14 cellular contexts compared by ENCODE assay signal in genomic region chr9:14080940-14081621, GRCh38.
DNase-seq lines count a peak whose midpoint lies in the region; ATAC-seq and TF ChIP-seq lines count a peak whose summit lies in the region.
"Had no signal": no experiment of that assay in that cellular context is flagged by ENCODE, and none has a peak within 500 bp of the region (broad histone marks: within the 10 kb centered on the region; RNA-seq: fewer than 3 reads in every experiment).

No MANE protein-coding gene starts in this region.

- H3K4me3 Mint-ChIP-seq in activated naive CD8-positive, alpha-beta T cell treated with anti-CD3 and anti-CD28 coated beads for 36 hours: no peak overlapping the region
- H3K4me3 Mint-ChIP-seq: T-helper 1 cell treated with Interleukin-12 subunit alpha and Interleukin-12 subunit beta and Interleukin-4 antibody, amounts not matched to agents 30 μg/mL and 1 μg/mL, for 36 hours had no signal

- H3K4me1 ChIP-seq in IMR-90 (ENCODE audit: control insufficient read depth, insufficient read depth, low read length): peaks cover 2% of the 10 kb centered on the region; the same call in 1 of the 2 replicates
- H3K4me1 ChIP-seq in adipocyte (ENCODE audit: control insufficient read depth, insufficient read depth, low read length): no peaks in the 10 kb centered on the region
- peaks cover 3% of the 10 kb centered on the region for H3K4me1 ChIP-seq in mesenchymal stem cell (ENCODE audit: control insufficient read depth, insufficient read depth, low read depth, low read length)
- peaks cover 2% of the 10 kb centered on the region for H3K4me1 ChIP-seq in right cardiac atrium (ENCODE audit: control insufficient read depth, insufficient read depth, low read length)
- H3K4me1 ChIP-seq: BE2C, right atrium auricular region had no signal

- H3K4me2 ChIP-seq in IMR-90 (ENCODE audit: low read depth, low read length): no peak overlapping the region
- no peak overlapping the region for H3K4me2 ChIP-seq in mesenchymal stem cell (ENCODE audit: low read length, poor library complexity, severe bottlenecking)

- H3K27ac ChIP-seq in IMR-90 (ENCODE audit: insufficient read depth, low read length): no peak overlapping the region
- peak overlapping the region; percentile 3 for H3K27ac ChIP-seq in mesenchymal stem cell (ENCODE audit: low read length, poor library complexity, severe bottlenecking)
- no peak overlapping the region for H3K27ac ChIP-seq in right cardiac atrium (ENCODE audit: low read length)
- H3K27ac ChIP-seq: esophagus muscularis mucosa, right atrium auricular region had no signal

- DNase-seq in IMR-90 (peak; percentile 48), adipocyte (ENCODE audit: low read depth) (peak; percentile 24), mesenchymal stem cell (peak; percentile 16), left ventricle myocardium superior (no peak), right cardiac atrium (no peak), NCI-H2171 (lab: John Stamatoyannopoulos, UW) (no peak)
- DNase-seq in activated naive CD8-positive, alpha-beta T cell treated with anti-CD3 and anti-CD28 coated beads for 36 hours: no peak
- DNase-seq: activated naive CD4-positive, alpha-beta T cell; BE2C; NCI-H1105 had no signal

- H3K36me3 ChIP-seq in IMR-90 (ENCODE audit: control insufficient read depth, insufficient read depth, low read length) (no peaks in the 10 kb centered on the region), adipocyte (ENCODE audit: control insufficient read depth, insufficient read depth, low read length, severe bottlenecking) (no peaks in the 10 kb centered on the region), mesenchymal stem cell (ENCODE audit: control insufficient read depth in 1 of 2, insufficient read depth in 2 of 2, low read depth in 1 of 2, low read length in 2 of 2) (peaks cover 0 to 4% of the 10 kb centered on the region in 2 experiments)
- H3K36me3 ChIP-seq: BE2C, right atrium auricular region had no signal

- no peaks in the 10 kb centered on the region for H4K20me1 ChIP-seq in IMR-90 (ENCODE audit: insufficient read depth, low read length)

- no TSS peak for BruUV-seq in IMR-90 (replicated peaks; lab: Mats Ljungman, UMichigan)

- in situ Hi-C loops in IMR-90 (cut with MboI; ENCODE audit: low sequenced_read_pairs): no loop called here

- H3K23ac ChIP-seq in IMR-90 (ENCODE audit: low read depth, low read length) (no peak overlapping the region), mesenchymal stem cell (ENCODE audit: low read length in 2 of 2) (no peak overlapping the region)

- H3K27ac Mint-ChIP-seq in activated naive CD8-positive, alpha-beta T cell treated with anti-CD3 and anti-CD28 coated beads for 36 hours: no peak overlapping the region
- H3K27ac Mint-ChIP-seq: T-helper 1 cell treated with Interleukin-12 subunit alpha and Interleukin-12 subunit beta and Interleukin-4 antibody, amounts not matched to agents 30 μg/mL and 1 μg/mL, for 36 hours had no signal

- no peaks in the 10 kb centered on the region for H3K36me3 Mint-ChIP-seq in activated naive CD8-positive, alpha-beta T cell treated with anti-CD3 and anti-CD28 coated beads for 36 hours

- no peak overlapping the region for H3K14ac ChIP-seq in IMR-90 (replicated peaks; ENCODE audit: low read depth, low read length)
- no peak overlapping the region for H3K14ac ChIP-seq in mesenchymal stem cell (ENCODE audit: low read length in 2 of 2)

- 37% methylated on average over 2 of the region's 7 CpGs; no CpG with 5 or more reads in 1 of the 2 experiments for WGBS in IMR-90 (ENCODE audit: extremely low coverage in 2 of 2, insufficient read length in 1 of 2), 2 experiments
- WGBS in mesenchymal stem cell: 87% methylated on average over 6 of the region's 7 CpGs
- WGBS in right cardiac atrium: 70% methylated on average over 7 of the region's 7 CpGs

- H3K79me1 ChIP-seq in IMR-90 (ENCODE audit: low read depth in 1 of 2, low read length in 2 of 2): no peaks in the 10 kb centered on the region
- no peaks in the 10 kb centered on the region for H3K79me1 ChIP-seq in mesenchymal stem cell (replicated peaks; ENCODE audit: low read length, poor library complexity, severe bottlenecking)

- no peak for TF ChIP-seq RAD21 in IMR-90 (IDR thresholded peaks at IDR 0.05; ENCODE audit: low read length)

- H4K91ac ChIP-seq in IMR-90 (ENCODE audit: insufficient read depth, low read depth, low read length) (no peak overlapping the region), mesenchymal stem cell (ENCODE audit: low read length) (no peak overlapping the region)

- H2AK9ac ChIP-seq in IMR-90 (replicated peaks; ENCODE audit: low read depth, low read length, poor library complexity): no peak overlapping the region

- H2BK5ac ChIP-seq in IMR-90 (ENCODE audit: low read depth, low read length, poor library complexity, severe bottlenecking) (no peak overlapping the region), mesenchymal stem cell (ENCODE audit: low read depth, low read length, poor library complexity, severe bottlenecking) (no peak overlapping the region)

- H4K8ac ChIP-seq in IMR-90 (ENCODE audit: low read depth in 2 of 2, low read length in 2 of 2): no peak overlapping the region
- no peak overlapping the region for H4K8ac ChIP-seq in mesenchymal stem cell (ENCODE audit: low read length)

- H3K9ac ChIP-seq in IMR-90 (ENCODE audit: low read depth, low read length) (no peak overlapping the region), adipocyte (ENCODE audit: low read length) (no peak overlapping the region), mesenchymal stem cell (ENCODE audit: low read length) (no peak overlapping the region)

- no peak overlapping the region for H3K56ac ChIP-seq in IMR-90 (ENCODE audit: extremely low read depth, insufficient read depth, low read length)

- H3K4ac ChIP-seq in IMR-90 (ENCODE audit: low read depth, low read length) (no peak overlapping the region), mesenchymal stem cell (ENCODE audit: low read depth in 1 of 2, low read length in 2 of 2) (no peak overlapping the region)

- no peaks in the 10 kb centered on the region for H3K9me3 Mint-ChIP-seq in activated naive CD8-positive, alpha-beta T cell treated with anti-CD3 and anti-CD28 coated beads for 36 hours
- H3K9me3 Mint-ChIP-seq: T-helper 1 cell treated with Interleukin-12 subunit alpha and Interleukin-12 subunit beta and Interleukin-4 antibody, amounts not matched to agents 30 μg/mL and 1 μg/mL, for 36 hours had no signal

- no peak for TF ChIP-seq CTCF in IMR-90 (conservative IDR thresholded peaks at IDR 0.05; ENCODE audit: low read depth, low read length)

- no peak overlapping the region for H2BK12ac ChIP-seq in mesenchymal stem cell (ENCODE audit: low read length in 2 of 2)

- no peak overlapping the region for H3K4me3 ChIP-seq in IMR-90 (ENCODE audit: insufficient read depth, low read depth, low read length)
- H3K4me3 ChIP-seq in adipocyte (ENCODE audit: low read length): no peak overlapping the region
- no peak overlapping the region for H3K4me3 ChIP-seq in mesenchymal stem cell (ENCODE audit: insufficient read depth in 1 of 2, low read depth in 1 of 2, low read length in 2 of 2)
- H3K4me3 ChIP-seq in right cardiac atrium (ENCODE audit: low read length): no peak overlapping the region
- H3K4me3 ChIP-seq: esophagus muscularis mucosa, right atrium auricular region had no signal

- no peak overlapping the region for H2BK120ac ChIP-seq in IMR-90 (ENCODE audit: low read depth, low read length)
- H2BK120ac ChIP-seq in mesenchymal stem cell (ENCODE audit: low read depth, low read length): no peak overlapping the region

- no peak overlapping the region for H2AFZ ChIP-seq in IMR-90 (replicated peaks; ENCODE audit: low read length, poor library complexity)
- no peak overlapping the region for H2AFZ ChIP-seq in mesenchymal stem cell (ENCODE audit: low read depth, low read length)

- CTCF ChIA-PET in IMR-90 (lab: Yijun Ruan, JAX): no interaction called here

- no peak for TF ChIP-seq POLR2A in IMR-90 (IDR thresholded peaks at IDR 0.05; ENCODE audit: low read depth, low read length)

- H2BK15ac ChIP-seq in IMR-90 (ENCODE audit: low read depth, low read length): no peak overlapping the region
- H2BK15ac ChIP-seq in mesenchymal stem cell (ENCODE audit: low read depth, poor library complexity, severe bottlenecking): no peak overlapping the region

- no peak overlapping the region for H2BK20ac ChIP-seq in IMR-90 (ENCODE audit: low read depth, low read length)

- H3K9me1 ChIP-seq in IMR-90 (ENCODE audit: insufficient read depth, low read length): no peaks in the 10 kb centered on the region

- no peaks in the 10 kb centered on the region for H3K4me1 Mint-ChIP-seq in activated naive CD8-positive, alpha-beta T cell treated with anti-CD3 and anti-CD28 coated beads for 36 hours

- H2AK5ac ChIP-seq in IMR-90 (ENCODE audit: low read depth, low read length): no peak overlapping the region
- H2AK5ac ChIP-seq in mesenchymal stem cell (ENCODE audit: low read length, severe bottlenecking): no peak overlapping the region

- no peaks in the 10 kb centered on the region for H3K9me3 ChIP-seq in IMR-90 (ENCODE audit: control insufficient read depth, insufficient read depth, low read length)
- H3K9me3 ChIP-seq in adipocyte (ENCODE audit: control insufficient read depth, low read length): no peaks in the 10 kb centered on the region
- no peaks in the 10 kb centered on the region for H3K9me3 ChIP-seq in mesenchymal stem cell (ENCODE audit: control insufficient read depth, low read length)
- H3K9me3 ChIP-seq in right cardiac atrium (ENCODE audit: control insufficient read depth, low read length): no peaks in the 10 kb centered on the region
- H3K9me3 ChIP-seq: BE2C, esophagus muscularis mucosa, right atrium auricular region had no signal

- no peak overlapping the region for H4K5ac ChIP-seq in IMR-90 (ENCODE audit: low read depth, low read length)

- H3K27me3 ChIP-seq in IMR-90 (ENCODE audit: control insufficient read depth, insufficient read depth, low read length): peaks cover 2% of the 10 kb centered on the region; the same call in 1 of the 2 replicates
- no peaks in the 10 kb centered on the region for H3K27me3 ChIP-seq in adipocyte (replicated peaks; ENCODE audit: control insufficient read depth, insufficient read depth, low read length)
- H3K27me3 ChIP-seq in mesenchymal stem cell (ENCODE audit: control insufficient read depth in 1 of 2, insufficient read depth in 1 of 2, low read length in 2 of 2): no peaks in the 10 kb centered on the region
- H3K27me3 ChIP-seq in right cardiac atrium (ENCODE audit: control insufficient read depth, insufficient read depth): no peaks in the 10 kb centered on the region
- H3K27me3 ChIP-seq: BE2C, esophagus muscularis mucosa, right atrium auricular region had no signal

- H3K18ac ChIP-seq in IMR-90 (ENCODE audit: low read depth, low read length) (no peak overlapping the region), mesenchymal stem cell (ENCODE audit: low read depth in 1 of 2, low read length in 2 of 2) (no peak overlapping the region)

- dilution Hi-C loops in IMR-90 (cut with HindIII; ENCODE audit: low sequenced_read_pairs, unreplicated experiment): no loop called here

- intact Hi-C loops in IMR-90 (cut with micrococcal nuclease): no loop called here
- intact Hi-C loops in left ventricle myocardium superior (cut with micrococcal nuclease): no loop called here
- intact Hi-C loops in right cardiac atrium (cut with DNase I): loop anchor here in 1 of 4 donors (5.0 kb wide), 1 partner anchor 44 kb away; no protein-coding TSS in a partner anchor

- POLR2A ChIA-PET in IMR-90 (lab: Charles Lee; ENCODE audit: unreplicated experiment): no interaction called here

- ATAC-seq in GM18870 (IDR thresholded peaks at IDR 0.05; ENCODE audit: unreplicated experiment) (peak; percentile 56), IMR-90 (ENCODE audit: low read depth) (peak; percentile 14; the same call in 1 of the 2 replicates), left ventricle myocardium superior (no peak), right cardiac atrium (no peak)

- no peaks in the 10 kb centered on the region for H3K27me3 Mint-ChIP-seq in activated naive CD8-positive, alpha-beta T cell treated with anti-CD3 and anti-CD28 coated beads for 36 hours

Comparison
In these comparisons a context has a peak if more than half of its experiments do, and no peak if none do; other contexts are left out.
1. ATAC-seq: peak in GM18870 (single experiment) and IMR-90 (single experiment); none in left ventricle myocardium superior (single experiment) and right cardiac atrium (0 of 2).
2. DNase-seq: peak in IMR-90 (single experiment), adipocyte (single experiment) and mesenchymal stem cell (single experiment); none in left ventricle myocardium superior (single experiment), activated naive CD8-positive, alpha-beta T cell treated with anti-CD3 and anti-CD28 coated beads for 36 hours (single experiment), right cardiac atrium (0 of 3) and NCI-H2171 (single experiment).